In genomic region chr20:18080836-18081235, GRCh38 we compare ENCODE assay signal across 2 cellular contexts. TPM values are rescaled to one million over a fixed set of nuclear protein-coding genes. Genes with fewer than 3 reads are reported as not detected.
"Had no signal": no experiment of that assay in that cellular context is flagged by ENCODE, and none has a peak within 500 bp of the region (broad histone marks: within the 10 kb centered on the region; RNA-seq: fewer than 3 reads in every experiment).

No MANE protein-coding gene starts in this region.

RNA-seq across cellular contexts. Expression of gene OVOL2, which starts 23.1 kb away (rescaled TPM):
- total RNA-seq: GM23248, HFFc6 had no signal
- polyA plus RNA-seq: GM23248 had no signal
